Comparison of ENCODE assay signal across 1 cellular context in genomic region chr5:65811004-65811403, GRCh38.
TF ChIP-seq lines count a peak whose summit lies in the region.

No MANE protein-coding gene starts in this region.

TF ChIP-seq in HepG2, 621 proteins besides CTCF, POLR2A, EP300 and RAD21 (continued from another document):
- TF ChIP-seq CEBPB (IDR thresholded peaks at IDR 0.05; ENCODE audit: borderline replicate concordance, low read depth, low read length) (peak; percentile 37; the same call in 1 of the 2 replicates), GATAD1 (CRISPR knock-in tag; IDR thresholded peaks at IDR 0.05) (no peak), MBD4 (IDR thresholded peaks at IDR 0.05; ENCODE audit: borderline replicate concordance, low read length) (no peak), RELA (CRISPR knock-in tag; IDR thresholded peaks at IDR 0.05) (no peak)
